Comparison of ENCODE assay signal across 30 cellular contexts in genomic region chr13:110034031-110034430, GRCh38.
"Had no signal": no experiment of that assay in that cellular context is flagged by ENCODE, and none has a peak within 500 bp of the region (broad histone marks: within the 10 kb centered on the region; RNA-seq: fewer than 3 reads in every experiment).

No MANE protein-coding gene starts in this region.

- H3K9me3 ChIP-seq: adrenal gland, ascending aorta, breast epithelium, colonic mucosa, esophagus squamous epithelium, gastroesophageal sphincter, heart right ventricle had no signal

- H3K4me1 ChIP-seq: adrenal gland, breast epithelium, colonic mucosa, esophagus squamous epithelium, gastroesophageal sphincter, heart right ventricle had no signal

- DNase-seq: activated CD4-positive, alpha-beta memory T cell treated with anti-CD3 and anti-CD28 coated beads for 36 hours; activated CD4-positive, alpha-beta T cell treated with anti-CD3 and anti-CD28 coated beads for 36 hours; activated CD4-positive, alpha-beta T cell treated with anti-CD3 and anti-CD28 coated beads, Interleukin-2, amount 10 ng/mL, durations not matched to agents 24 days and 14 days; activated CD4-positive, CD25-positive, alpha-beta regulatory T cell; activated CD4-positive, CD25-positive, alpha-beta regulatory T cell treated with anti-CD3 and anti-CD28 coated beads, Interleukin-2, amount 50 U/mL, for 72 hours; activated CD8-positive, alpha-beta memory T cell treated with anti-CD3 and anti-CD28 coated beads, Interleukin-2, amount 10 ng/mL, durations not matched to agents 7 days and 5 days; activated CD8-positive, alpha-beta memory T cell treated with anti-CD3 and anti-CD28 coated beads, Interleukin-2, amount 50 U/mL, for 4 hours; activated CD8-positive, alpha-beta T cell treated with anti-CD3 and anti-CD28 coated beads, Interleukin-2, amount 10 ng/mL, durations not matched to agents 7 days and 5 days; activated effector memory CD4-positive, alpha-beta T cell treated with anti-CD3 and anti-CD28 coated beads, Interleukin-2, amount 50 U/mL, for 16 hours; activated naive CD4-positive, alpha-beta T cell treated with anti-CD3 and anti-CD28 coated beads for 36 hours; activated naive CD8-positive, alpha-beta T cell treated with anti-CD3 and anti-CD28 coated beads for 36 hours; activated naive CD8-positive, alpha-beta T cell treated with anti-CD3 and anti-CD28 coated beads, Interleukin-2, amount 50 U/mL, for 24 hours; activated T-cell treated with anti-CD3 and anti-CD28 coated beads, Interleukin-2, amount 50 U/mL, for 1 hour; activated T-cell treated with anti-CD3 and anti-CD28 coated beads, Interleukin-2, amount 50 U/mL, for 48 hours; adrenal gland; central memory CD4-positive, alpha-beta T cell; cerebellar nuclear complex; colonic mucosa; effector CD8-positive, alpha-beta T cell; esophagus squamous epithelium; foreskin melanocyte; heart right ventricle; T-helper 2 cell had no signal

- H3K4me3 ChIP-seq: adrenal gland, ascending aorta, breast epithelium, cardiac muscle cell, colonic mucosa, esophagus squamous epithelium, gastroesophageal sphincter, heart right ventricle had no signal

- H3K36me3 ChIP-seq: adrenal gland, ascending aorta, breast epithelium, cardiac muscle cell, colonic mucosa, esophagus squamous epithelium, gastroesophageal sphincter, heart right ventricle had no signal

- FAIRE-seq: endometrium, endothelial cell of umbilical vein had no signal

- H3K27ac ChIP-seq: adrenal gland, breast epithelium, cardiac muscle cell, colonic mucosa, epithelial cell of prostate, esophagus squamous epithelium, gastroesophageal sphincter, heart right ventricle had no signal

- H3K27me3 ChIP-seq: adrenal gland, ascending aorta, breast epithelium, cardiac muscle cell, colonic mucosa, esophagus squamous epithelium, gastroesophageal sphincter, heart right ventricle had no signal

- ATAC-seq: activated CD4-positive, alpha-beta T cell treated with anti-CD3 and anti-CD28 coated beads for 36 hours; activated CD8-positive, alpha-beta memory T cell treated with anti-CD3 and anti-CD28 coated beads, Interleukin-2, amount 10 ng/mL, durations not matched to agents 7 days and 5 days; activated CD8-positive, alpha-beta T cell treated with anti-CD3 and anti-CD28 coated beads, Interleukin-2, amount 10 ng/mL, durations not matched to agents 7 days and 5 days; activated naive CD8-positive, alpha-beta T cell treated with anti-CD3 and anti-CD28 coated beads, Interleukin-2, amount 50 U/mL, for 24 hours; gastroesophageal sphincter; heart right ventricle had no signal
